Comparison of ENCODE assay signal across 10 cellular contexts in genomic region chr2:60533114-60534033, GRCh38. TPM values are rescaled to one million over a fixed set of nuclear protein-coding genes. Genes with fewer than 3 reads are reported as not detected.
DNase-seq lines count a peak whose midpoint lies in the region; ATAC-seq and TF ChIP-seq lines count a peak whose summit lies in the region.
"Had no signal": no experiment of that assay in that cellular context is flagged by ENCODE, and none has a peak within 500 bp of the region (broad histone marks: within the 10 kb centered on the region; RNA-seq: fewer than 3 reads in every experiment).

No MANE protein-coding gene starts in this region.

- H3K36me3 Mint-ChIP-seq in stimulated activated memory B cell treated with anti-CD40 and anti-IgM and Interleukin-4, amounts not matched to agents 10 μg/mL and 1 μg/mL and 100 μg/mL, for 72 hours = peaks cover 50% of the 10 kb centered on the region
- no peaks in the 10 kb centered on the region for H3K36me3 Mint-ChIP-seq in activated T-cell treated with anti-CD3 and anti-CD28 coated beads, Interleukin-2, amount 50 U/mL, for 4 hours (ENCODE audit: insufficient read depth)

- H3K27me3 Mint-ChIP-seq in stimulated activated memory B cell treated with anti-CD40 and anti-IgM and Interleukin-4, amounts not matched to agents 10 μg/mL and 1 μg/mL and 100 μg/mL, for 72 hours = no peaks in the 10 kb centered on the region
- peaks cover 49% of the 10 kb centered on the region for H3K27me3 Mint-ChIP-seq in activated T-cell treated with anti-CD3 and anti-CD28 coated beads, Interleukin-2, amount 50 U/mL, for 4 hours (ENCODE audit: low read depth)

- no peak for ATAC-seq in stimulated activated memory B cell treated with anti-CD40 and anti-IgM and Interleukin-4, amounts not matched to agents 10 μg/mL and 1 μg/mL and 100 μg/mL, for 72 hours
- no peak for ATAC-seq in activated T-cell treated with anti-CD3 and anti-CD28 coated beads, Interleukin-2, amount 50 U/mL, for 4 hours
- ATAC-seq in GM18907 (IDR thresholded peaks at IDR 0.05; ENCODE audit: unreplicated experiment) (no peak), HG03025 (IDR thresholded peaks at IDR 0.05; ENCODE audit: low FRiP score, unreplicated experiment) (no peak)
- ATAC-seq: left colon had no signal

- H3K4me1 Mint-ChIP-seq in stimulated activated memory B cell treated with anti-CD40 and anti-IgM and Interleukin-4, amounts not matched to agents 10 μg/mL and 1 μg/mL and 100 μg/mL, for 72 hours = peaks cover 99% of the 10 kb centered on the region
- H3K4me1 Mint-ChIP-seq in activated T-cell treated with anti-CD3 and anti-CD28 coated beads, Interleukin-2, amount 50 U/mL, for 4 hours (ENCODE audit: low read depth) = peaks cover 2% of the 10 kb centered on the region

- DNase-seq in NCI-H1092 treated with DMSO at 0.1 percent for 48 hours (lab: John Stamatoyannopoulos, UW) (peak; percentile 50), NCI-H1092 (lab: John Stamatoyannopoulos, UW) (no peak), Peyer's patch (no peak), fibroblast of gingiva (ENCODE audit: low read depth) (peak; percentile 11)
- no peak for DNase-seq in activated T-cell treated with anti-CD3 and anti-CD28 coated beads, Interleukin-2, amount 50 U/mL, for 4 hours
- DNase-seq: 8988T, left colon had no signal

- peak overlapping the region in 3 of 4 donors; percentile 20 to 43 (median 28) for H3K27ac ChIP-seq in Peyer's patch

- H3K27me3 ChIP-seq in Peyer's patch = no peaks in the 10 kb centered on the region

- no peaks in the 10 kb centered on the region for H3K9me3 Mint-ChIP-seq in stimulated activated memory B cell treated with anti-CD40 and anti-IgM and Interleukin-4, amounts not matched to agents 10 μg/mL and 1 μg/mL and 100 μg/mL, for 72 hours
- no peaks in the 10 kb centered on the region for H3K9me3 Mint-ChIP-seq in activated T-cell treated with anti-CD3 and anti-CD28 coated beads, Interleukin-2, amount 50 U/mL, for 4 hours

- no peak overlapping the region for H3K4me3 ChIP-seq in Peyer's patch

- no peak for TF ChIP-seq CTCF in Peyer's patch (IDR thresholded peaks at IDR 0.05)

- TF ChIP-seq POLR2A in Peyer's patch (IDR thresholded peaks at IDR 0.05) = no peak

- H3K4me3 Mint-ChIP-seq in stimulated activated memory B cell treated with anti-CD40 and anti-IgM and Interleukin-4, amounts not matched to agents 10 μg/mL and 1 μg/mL and 100 μg/mL, for 72 hours = peak overlapping the region; percentile 32
- no peak overlapping the region for H3K4me3 Mint-ChIP-seq in activated T-cell treated with anti-CD3 and anti-CD28 coated beads, Interleukin-2, amount 50 U/mL, for 4 hours

- H3K36me3 ChIP-seq in Peyer's patch = no peaks in the 10 kb centered on the region

- peaks cover 4 to 64% (median 22%) of the 10 kb centered on the region in 4 donors for H3K4me1 ChIP-seq in Peyer's patch

- H3K9me3 ChIP-seq in Peyer's patch = no peaks in the 10 kb centered on the region

- peak overlapping the region; percentile 84 for H3K27ac Mint-ChIP-seq in stimulated activated memory B cell treated with anti-CD40 and anti-IgM and Interleukin-4, amounts not matched to agents 10 μg/mL and 1 μg/mL and 100 μg/mL, for 72 hours

RNA-seq across cellular contexts. Expression of gene BCL11A, which starts 20.1 kb away (rescaled TPM):
- total RNA-seq in Peyer's patch = 10 to 100 TPM; 35.4 to 94.9 (median 68.8) TPM
- total RNA-seq in activated T-cell treated with anti-CD3 and anti-CD28 coated beads, Interleukin-2, amount 50 U/mL, for 4 hours = 1 to 10 TPM in 1 of 3 donors, under 1 TPM in 2; 0.38 to 2.6 (median 0.87) TPM

Comparison
In these comparisons a context has a peak if more than half of its experiments do, and no peak if none do; other contexts are left out.
1. DNase-seq: peak in NCI-H1092 treated with DMSO at 0.1 percent for 48 hours (single experiment) and fibroblast of gingiva (single experiment); none in NCI-H1092 (single experiment), Peyer's patch (0 of 3) and activated T-cell treated with anti-CD3 and anti-CD28 coated beads, Interleukin-2, amount 50 U/mL, for 4 hours (single experiment).
2. RNA of gene BCL11A, which starts 20.1 kb away (total RNA-seq): 35.4 to 94.9 TPM in Peyer's patch; 0.38 to 2.6 TPM in activated T-cell treated with anti-CD3 and anti-CD28 coated beads, Interleukin-2, amount 50 U/mL, for 4 hours; every median in the first group is over 10 times any median in the second.